9 cellular contexts compared by ENCODE assay signal in the genomic region with DNA sequence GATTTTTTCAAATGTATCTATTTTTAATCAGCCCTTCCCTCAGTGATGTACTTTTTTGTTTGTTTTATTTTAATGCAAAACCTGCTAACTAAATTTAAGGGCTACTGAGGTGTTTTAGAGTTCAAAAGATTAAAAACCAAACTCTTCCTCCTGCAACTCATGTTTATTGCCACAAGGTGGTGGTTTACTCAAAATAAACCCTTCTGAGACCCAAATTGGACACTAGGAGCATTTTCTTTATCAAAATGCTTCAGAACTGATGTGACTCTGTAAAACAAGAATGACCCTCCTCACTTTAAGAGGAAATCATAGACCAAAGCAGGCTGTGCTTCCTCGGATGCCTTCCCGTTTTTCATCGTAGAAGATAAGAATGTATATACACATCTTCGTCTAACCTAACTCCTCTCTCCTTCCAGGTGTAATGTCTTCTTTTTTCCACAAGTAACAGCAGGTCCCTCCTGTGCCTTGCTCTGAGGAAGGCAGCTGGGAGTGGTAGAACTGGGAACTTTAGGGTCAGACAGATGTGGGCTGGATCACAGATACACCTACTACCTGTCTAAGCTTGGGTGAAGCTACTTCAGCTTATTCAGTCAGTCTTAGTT. TPM values are rescaled to one million over a fixed set of nuclear protein-coding genes. Genes with fewer than 3 reads are reported as not detected.
DNase-seq lines count a peak whose midpoint lies in the region; ATAC-seq and TF ChIP-seq lines count a peak whose summit lies in the region.
"Had no signal": no experiment of that assay in that cellular context is flagged by ENCODE, and none has a peak within 500 bp of the region (broad histone marks: within the 10 kb centered on the region; RNA-seq: fewer than 3 reads in every experiment).

No MANE protein-coding gene starts in this region.

- H3K4me2 ChIP-seq in KMS-11 = peak overlapping the region; percentile 17; the same call in 1 of the 2 replicates

- no peaks in the 10 kb centered on the region for H4K20me1 ChIP-seq in KMS-11 (ENCODE audit: insufficient read depth)

- DNase-seq in DMS114 treated with DMSO at 0.1 percent for 48 hours (lab: John Stamatoyannopoulos, UW; ENCODE audit: unreplicated experiment) (peak; percentile 45), astrocyte of the hippocampus (ENCODE audit: low read depth, low spot score) (peak; percentile 48)
- DNase-seq in stimulated activated CD4-positive, alpha-beta T cell treated with anti-CD3 and anti-CD28 coated beads, Interleukin-4, amount 100 ng/mL, for 24 hours = no peak
- DNase-seq in stimulated activated CD4-positive, alpha-beta T cell treated with anti-CD3 and anti-CD28 coated beads, Interleukin-1b, Interleukin-23, amount 100 ng/mL, for 48 hours = no peak

- no peaks in the 10 kb centered on the region for H3K9me3 ChIP-seq in liver (ENCODE audit: control insufficient read depth in 4 of 4, low read length in 3 of 4)
- H3K9me3 ChIP-seq: SJSA1 had no signal

- H3K36me3 ChIP-seq in KMS-11 (ENCODE audit: insufficient read depth) = no peaks in the 10 kb centered on the region
- H3K36me3 ChIP-seq in liver (ENCODE audit: control insufficient read depth in 4 of 4, insufficient read depth in 3 of 4, low read depth in 1 of 4, low read length in 3 of 4) = no peaks in the 10 kb centered on the region
- H3K36me3 ChIP-seq: SJSA1 had no signal

- WGBS in liver = 34% methylated on average over 4 of the region's 4 CpGs

- peak; percentile 82 for TF ChIP-seq CTCF in KMS-11 (conservative IDR thresholded peaks at IDR 0.05; ENCODE audit: low read depth, low read length)
- TF ChIP-seq CTCF in liver (IDR thresholded peaks at IDR 0.05; ENCODE audit: low read depth, low read length, missing input control) = peak; percentile 76

- no peaks in the 10 kb centered on the region for H3K79me2 ChIP-seq in KMS-11 (ENCODE audit: insufficient read depth, low read depth)

- TF ChIP-seq RAD21 in liver (IDR thresholded peaks at IDR 0.05) = peak; percentile 88

- ATAC-seq in GM18520 (IDR thresholded peaks at IDR 0.05; ENCODE audit: unreplicated experiment) (no peak), HG02623 (IDR thresholded peaks at IDR 0.05; ENCODE audit: unreplicated experiment) (no peak)

- H3K27me3 ChIP-seq in KMS-11 (ENCODE audit: insufficient read depth, low read depth) (peaks cover 5% of the 10 kb centered on the region; the same call in 1 of the 2 replicates), liver (ENCODE audit: control insufficient read depth in 4 of 4, insufficient read depth in 4 of 4, low read length in 3 of 4) (no peaks in the 10 kb centered on the region)
- H3K27me3 ChIP-seq: SJSA1 had no signal

- no peak overlapping the region for H3K27ac ChIP-seq in KMS-11
- no peak overlapping the region for H3K27ac ChIP-seq in liver (ENCODE audit: low read depth in 1 of 2, low read length in 2 of 2)
- H3K27ac ChIP-seq: SJSA1 had no signal

- H2AFZ ChIP-seq in KMS-11 (ENCODE audit: low read depth) = no peak overlapping the region

- H3K4me1 ChIP-seq in KMS-11 (ENCODE audit: low read depth, poor library complexity, severe bottlenecking) (peaks cover 41% of the 10 kb centered on the region), liver (ENCODE audit: control insufficient read depth in 4 of 4, insufficient read depth in 4 of 4, low read length in 3 of 4) (peaks cover 2 to 10% (median 5%) of the 10 kb centered on the region in 4 donors)

- no peak overlapping the region for H3K4me3 ChIP-seq in KMS-11 (IDR thresholded peaks at IDR 0.05; ENCODE audit: insufficient read depth, low read depth, low read length)
- H3K4me3 ChIP-seq in liver (ENCODE audit: low read depth in 1 of 3, low read length in 3 of 3) = no peak overlapping the region
- H3K4me3 ChIP-seq: SJSA1 had no signal

- H3K9ac ChIP-seq in KMS-11 = no peak overlapping the region
- H3K9ac ChIP-seq in liver (ENCODE audit: low read depth in 1 of 2, low read length in 2 of 2) = no peak overlapping the region

TF ChIP-seq in liver, 16 proteins besides CTCF, POLR2A, EP300 and RAD21:
- TF ChIP-seq TAF1 (conservative IDR thresholded peaks at IDR 0.05) (no peak), NR2F2 (IDR thresholded peaks at IDR 0.05) (no peak)

RNA-seq across cellular contexts. Expression of gene NME9, which starts 2.9 kb away (rescaled TPM):
- under 1 TPM in 1 of 2 donors, not detected in 1; 0.08 TPM for total RNA-seq in liver
- polyA plus RNA-seq in liver = under 1 TPM in 1 of 2 donors, not detected in 1; 0.39 TPM

RNA-seq across cellular contexts. Expression of gene MRAS, which starts 15.8 kb away (rescaled TPM):
- total RNA-seq in liver = 1 to 10 TPM; 1.6 to 2.6 TPM
- 1 to 10 TPM; 1.6 to 2.2 TPM for polyA plus RNA-seq in liver

Comparison
In these comparisons a context has a peak if more than half of its experiments do, and no peak if none do; other contexts are left out.
1. DNase-seq: peak in DMS114 treated with DMSO at 0.1 percent for 48 hours (single experiment) and astrocyte of the hippocampus (single experiment); none in stimulated activated CD4-positive, alpha-beta T cell treated with anti-CD3 and anti-CD28 coated beads, Interleukin-4, amount 100 ng/mL, for 24 hours (single experiment) and stimulated activated CD4-positive, alpha-beta T cell treated with anti-CD3 and anti-CD28 coated beads, Interleukin-1b, Interleukin-23, amount 100 ng/mL, for 48 hours (single experiment).